8 cellular contexts compared by ENCODE assay signal in the genomic region with DNA sequence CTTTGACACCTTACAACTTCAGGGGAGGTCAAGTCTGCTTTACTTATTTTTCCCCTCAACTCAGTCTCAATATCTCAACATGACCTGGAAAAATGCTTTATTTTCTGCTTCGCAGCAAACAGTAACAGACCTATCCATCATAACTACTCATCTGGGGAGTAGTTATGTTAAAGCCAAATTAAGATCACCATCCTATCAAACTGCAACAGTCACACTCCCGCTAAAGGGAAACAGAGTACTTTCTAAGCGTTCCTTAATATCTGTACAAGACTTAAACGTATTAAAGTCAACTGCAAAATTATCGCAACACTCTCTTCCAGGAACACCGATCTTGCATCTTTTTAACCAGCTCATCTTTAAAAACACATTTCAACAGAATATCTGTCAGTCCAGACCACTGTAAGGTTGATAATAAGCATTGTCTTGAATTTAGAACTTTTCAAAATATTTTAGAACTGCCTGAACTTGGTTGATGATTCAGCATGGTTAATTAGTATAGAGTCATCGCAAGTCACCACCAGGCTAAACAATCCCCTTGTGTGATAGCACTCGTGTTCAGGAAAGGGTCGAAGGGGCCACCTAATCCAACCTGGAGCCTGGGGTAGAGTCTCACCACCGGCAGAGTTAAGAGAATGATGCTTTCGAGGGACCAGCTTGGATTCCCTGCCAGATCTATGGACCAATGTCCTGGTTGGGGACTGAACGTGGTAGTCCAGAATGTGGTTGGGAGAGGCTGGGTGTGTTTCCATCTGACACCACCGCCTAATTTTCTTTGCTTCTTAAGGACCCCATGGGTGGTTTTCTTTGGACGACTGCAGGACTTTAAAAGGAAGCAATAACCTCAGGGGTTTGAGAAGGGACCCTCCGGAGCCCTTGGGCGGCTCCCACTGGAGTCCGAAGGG. TPM values are rescaled to one million over a fixed set of nuclear protein-coding genes. Genes with fewer than 3 reads are reported as not detected.
A peak's percentile ranks its signal among the peaks of the same experiment; 100 is the strongest.
DNase-seq lines count a peak whose midpoint lies in the region; ATAC-seq, FAIRE-seq and TF ChIP-seq lines count a peak whose summit lies in the region.

No MANE protein-coding gene starts in this region.

- CTCF ChIA-PET in HEK293 (lab: Yijun Ruan, JAX), result interaction anchor here (0.7 to 0.9 kb wide), 2 partner anchors 11 to 50 kb away, joined by 3 read pairs; no protein-coding TSS in a partner anchor
- CTCF ChIA-PET in endothelial cell of umbilical vein (lab: Charles Lee), result interaction anchor here (0.7 to 1.2 kb wide), 3 partner anchors 9 to 72 kb away, joined by 3 to 4 read pairs (median 3); no protein-coding TSS in a partner anchor

- H3K4me1 ChIP-seq in BLaER1 (peaks cover 24% of the 10 kb centered on the region), HEK293 (ENCODE audit: control insufficient read depth, insufficient read depth, low read length) (peaks cover 11% of the 10 kb centered on the region), endothelial cell of umbilical vein (ENCODE audit: control insufficient read depth, extremely low read depth, insufficient read depth, low read length) (peaks cover 25% of the 10 kb centered on the region)

- TF ChIP-seq RAD21 in neural cell (conservative IDR thresholded peaks at IDR 0.05), result no peak

- no peaks in the 10 kb centered on the region for H3K9me1 ChIP-seq in endothelial cell of umbilical vein (replicated peaks; ENCODE audit: control insufficient read depth, extremely low read depth, insufficient read depth, low read length)

- H3K4me2 ChIP-seq in BLaER1 (peak overlapping the region; percentile 92), endothelial cell of umbilical vein (ENCODE audit: insufficient read depth, low read length) (peak overlapping the region; percentile 86), neural cell (ENCODE audit: low read length) (peak overlapping the region; percentile 60)

- TF ChIP-seq CTCF in HEK293 (tag by site-specific recombination; IDR thresholded peaks at IDR 0.05) (no peak), endothelial cell of umbilical vein (IDR thresholded peaks at IDR 0.05; ENCODE audit: extremely low read depth in 1 of 2, insufficient read depth in 1 of 2, low read depth in 1 of 2, low read length in 2 of 2) (no peak), neural cell (IDR thresholded peaks at IDR 0.05; ENCODE audit: poor library complexity, severe bottlenecking) (no peak)

- no peak overlapping the region for H2AFZ ChIP-seq in endothelial cell of umbilical vein (ENCODE audit: low read depth, low read length)
- H2AFZ ChIP-seq in neural cell (ENCODE audit: low read depth, low read length), result no peak overlapping the region

- ATAC-seq in GM18870 (IDR thresholded peaks at IDR 0.05; ENCODE audit: unreplicated experiment), result no peak

- DNase-seq in activated CD4-positive, alpha-beta T cell treated with anti-CD3 and anti-CD28 coated beads for 48 hours, result peak; percentile 24
- DNase-seq in endothelial cell of umbilical vein (ENCODE audit: low read depth, low spot score), result peak; percentile 63
- DNase-seq in H4 (ENCODE audit: low spot score), result no peak
- no peak for DNase-seq in kidney glomerular epithelial cell (lab: John Stamatoyannopoulos, UW)

- H3F3A ChIP-seq in neural cell (ENCODE audit: insufficient read depth, low read length, poor library complexity, severe bottlenecking), result no peaks in the 10 kb centered on the region

- H3K4me3 ChIP-seq in BLaER1 (peak overlapping the region; percentile 98), HEK293 (ENCODE audit: low read depth, low read length) (peak overlapping the region; percentile 98), endothelial cell of umbilical vein (replicated peaks in 1 of 3; ENCODE audit: insufficient read depth in 1 of 3, low read depth in 1 of 3, low read length in 3 of 3) (peak overlapping the region; percentile 86 to 94 (median 90)), neural cell (ENCODE audit: low read length) (peak overlapping the region; percentile 71)

- POLR2A ChIA-PET in HEK293 (lab: Yijun Ruan, JAX) (interaction anchor here (0.6 to 1.3 kb wide), 2 partner anchors 34 to 157 kb away, joined by 4 to 5 read pairs; no protein-coding TSS in a partner anchor), endothelial cell of umbilical vein (lab: Charles Lee) (interaction anchor here (1.0 kb wide), 1 partner anchor 39 kb away, joined by 8 read pairs; no protein-coding TSS in a partner anchor)

- H3K27me3 ChIP-seq in BLaER1, result no peaks in the 10 kb centered on the region
- peaks cover 0 to 4% of the 10 kb centered on the region in 2 experiments for H3K27me3 ChIP-seq in endothelial cell of umbilical vein (ENCODE audit: control insufficient read depth in 2 of 2, insufficient read depth in 2 of 2, low read length in 2 of 2)
- no peaks in the 10 kb centered on the region for H3K27me3 ChIP-seq in neural cell (ENCODE audit: insufficient read depth, low read depth, low read length)

- dilution Hi-C loops in endothelial cell of umbilical vein (cut with MboI; ENCODE audit: extremely low pct_ligation_motif_present, low sequenced_read_pairs), result no loop called here

- no peak for TF ChIP-seq EP300 in neural cell (conservative IDR thresholded peaks at IDR 0.05; ENCODE audit: poor library complexity, severe bottlenecking)

- no peak for TF ChIP-seq POLR2A in endothelial cell of umbilical vein (IDR thresholded peaks at IDR 0.05; ENCODE audit: low read depth, low read length)

- H3K9ac ChIP-seq in BLaER1 (peak overlapping the region; percentile 92), endothelial cell of umbilical vein (replicated peaks; ENCODE audit: extremely low read depth, insufficient read depth, low read length) (peak overlapping the region; percentile 87), neural cell (ENCODE audit: low read length) (peak overlapping the region; percentile 78)

- peak overlapping the region; percentile 82 for H3K27ac ChIP-seq in BLaER1
- H3K27ac ChIP-seq in HEK293 (ENCODE audit: extremely low read depth, low read depth, low read length), result peak overlapping the region; percentile 87
- peak overlapping the region; percentile 14 for H3K27ac ChIP-seq in endothelial cell of umbilical vein (ENCODE audit: insufficient read depth, low read depth, low read length)
- peak overlapping the region; percentile 35 for H3K27ac ChIP-seq in neural cell (ENCODE audit: low read length)

- no peaks in the 10 kb centered on the region for H3K36me3 ChIP-seq in BLaER1
- H3K36me3 ChIP-seq in HEK293 (ENCODE audit: control insufficient read depth in 2 of 2, insufficient read depth in 1 of 2, low read length in 2 of 2), result no peaks in the 10 kb centered on the region
- H3K36me3 ChIP-seq in endothelial cell of umbilical vein (ENCODE audit: control insufficient read depth in 2 of 2, extremely low read depth in 1 of 2, insufficient read depth in 2 of 2, low read length in 2 of 2), result no peaks in the 10 kb centered on the region
- H3K36me3 ChIP-seq in neural cell (ENCODE audit: insufficient read depth, low read length), result no peaks in the 10 kb centered on the region

- FAIRE-seq in endothelial cell of umbilical vein (lab: Jason Lieb, UNC), result peak; percentile 55

- peaks cover 51% of the 10 kb centered on the region for H4K20me1 ChIP-seq in BLaER1
- no peaks in the 10 kb centered on the region for H4K20me1 ChIP-seq in endothelial cell of umbilical vein (replicated peaks; ENCODE audit: control insufficient read depth, extremely low read depth, insufficient read depth, low read length)
- no peaks in the 10 kb centered on the region for H4K20me1 ChIP-seq in neural cell (ENCODE audit: insufficient read depth)

- TSS peak; percentile 54 for BruUV-seq in endothelial cell of umbilical vein (replicated peaks; lab: Mats Ljungman, UMichigan)

- H3K79me2 ChIP-seq in endothelial cell of umbilical vein (ENCODE audit: control insufficient read depth, insufficient read depth, low read length) (peaks cover 55% of the 10 kb centered on the region), neural cell (replicated peaks; ENCODE audit: insufficient read depth, low read length) (peaks cover 11% of the 10 kb centered on the region)

- no peaks in the 10 kb centered on the region for H3K9me2 ChIP-seq in neural cell (ENCODE audit: insufficient read depth, low read length)

- intact Hi-C loops in endothelial cell of umbilical vein (cut with micrococcal nuclease), result loop anchor here (1.0 to 10.0 kb wide), 7 partner anchors 7 to 661 kb away; a partner anchor contains a TSS

- H3K9me3 ChIP-seq in BLaER1 (no peaks in the 10 kb centered on the region), HEK293 (ENCODE audit: control insufficient read depth, insufficient read depth, low read depth, low read length) (no peaks in the 10 kb centered on the region), endothelial cell of umbilical vein (replicated peaks; ENCODE audit: control insufficient read depth, insufficient read depth, low read length) (no peaks in the 10 kb centered on the region), neural cell (ENCODE audit: low read length) (no peaks in the 10 kb centered on the region)

TF ChIP-seq in endothelial cell of umbilical vein, 7 proteins besides CTCF, POLR2A, EP300 and RAD21 (continues in another document):
- TF ChIP-seq FOS (IDR thresholded peaks at IDR 0.05; ENCODE audit: borderline replicate concordance, insufficient read depth, low read length) (peak; percentile 54), JUN (IDR thresholded peaks at IDR 0.05; ENCODE audit: borderline replicate concordance, insufficient read depth, insufficient read length, low read depth) (no peak)
- TF ChIP-seq, protein P1, sequence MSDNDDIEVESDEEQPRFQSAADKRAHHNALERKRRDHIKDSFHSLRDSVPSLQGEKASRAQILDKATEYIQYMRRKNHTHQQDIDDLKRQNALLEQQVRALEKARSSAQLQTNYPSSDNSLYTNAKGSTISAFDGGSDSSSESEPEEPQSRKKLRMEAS (IDR thresholded peaks at IDR 0.05; ENCODE audit: insufficient read depth, insufficient read length), result no peak

TF ChIP-seq in neural cell, 6 proteins besides CTCF, POLR2A, EP300 and RAD21 (continues in another document):
- TF ChIP-seq MXI1 (conservative IDR thresholded peaks at IDR 0.05; ENCODE audit: poor library complexity, severe bottlenecking) (no peak), SMC3 (conservative IDR thresholded peaks at IDR 0.05; ENCODE audit: poor library complexity) (no peak), EZH2 (IDR thresholded peaks at IDR 0.05; ENCODE audit: borderline replicate concordance, insufficient read depth, low read length, poor library complexity, severe bottlenecking) (no peak)

RNA-seq across cellular contexts. Expression of a gene that starts 1.0 kb away (rescaled TPM):
- total RNA-seq in endothelial cell of umbilical vein, result 57.2 and 71.3 TPM in 2 replicates
- polyA plus RNA-seq in endothelial cell of umbilical vein (13.3 and 19.1 TPM in 2 replicates), neural cell (12.0 and 15.1 TPM in 2 replicates)
- polyA plus RNA-seq in endothelial cell of umbilical vein (2011; cell fraction: cytosol; rRNA removed), result 21.1 and 24.2 TPM in 2 replicates
- polyA plus RNA-seq in endothelial cell of umbilical vein (2011; cell fraction: nucleus; rRNA removed), result 20.1 and 28.5 TPM in 2 replicates
- 25.9 and 32.7 TPM in 2 replicates for polyA plus RNA-seq in endothelial cell of umbilical vein (2012)
- polyA minus RNA-seq in endothelial cell of umbilical vein (57.7 and 96.5 TPM in 2 replicates), neural cell (38.2 and 38.7 TPM in 2 replicates)
- 11.7 TPM for polyA minus RNA-seq in endothelial cell of umbilical vein (2011; cell fraction: cytosol; rRNA and poly(A)+ RNA removed)
- polyA minus RNA-seq in endothelial cell of umbilical vein (2011; cell fraction: nucleus; rRNA and poly(A)+ RNA removed), result 24.8 and 35.8 TPM in 2 replicates
- 10.4 and 14.7 TPM in 2 replicates for total RNA-seq in H4 (2014; rRNA removed; shearing (Covaris generic))

Comparison
In these comparisons a context has a peak if more than half of its experiments do, and no peak if none do; other contexts are left out.
1. H3K27ac ChIP-seq: peak in every context shown above with its lines; median percentile 87 in HEK293; 82 in BLaER1; 35 in neural cell; 14 in endothelial cell of umbilical vein.
2. DNase-seq: peak in activated CD4-positive, alpha-beta T cell treated with anti-CD3 and anti-CD28 coated beads for 48 hours (single experiment) and endothelial cell of umbilical vein (single experiment); none in H4 (single experiment) and kidney glomerular epithelial cell (single experiment).
3. Peak in every context shown above with its lines, with median percentiles within 50 percentile points of each other: H3K4me2 ChIP-seq, H3K4me3 ChIP-seq and H3K9ac ChIP-seq.